In genomic region chr1:202009326-202010031, GRCh38 we compare ENCODE assay signal across 8 cellular contexts. TPM values are rescaled to one million over a fixed set of nuclear protein-coding genes. Genes with fewer than 3 reads are reported as not detected.
A peak's percentile ranks its signal among the peaks of the same experiment; 100 is the strongest.
DNase-seq lines count a peak whose midpoint lies in the region; ATAC-seq and TF ChIP-seq lines count a peak whose summit lies in the region.

No MANE protein-coding gene starts in this region.

- no peaks in the 10 kb centered on the region for H3K9me3 ChIP-seq in thymus (ENCODE audit: control insufficient read depth)

- peak overlapping the region; percentile 39 for H3K27ac ChIP-seq in thymus (ENCODE audit: low read depth)

- peak; percentile 49 for ATAC-seq in GM19023 (IDR thresholded peaks at IDR 0.05; ENCODE audit: unreplicated experiment)

- no peak overlapping the region for H3K4me3 ChIP-seq in thymus (ENCODE audit: low read length)

- peaks cover 17% of the 10 kb centered on the region for H3K36me3 ChIP-seq in thymus (ENCODE audit: control insufficient read depth, insufficient read depth)

- H3K27me3 ChIP-seq in thymus (ENCODE audit: control insufficient read depth, insufficient read depth): no peaks in the 10 kb centered on the region

- DNase-seq in ACHN: peak; percentile 92
- DNase-seq in RPMI7951 (ENCODE audit: low read depth): peak; percentile 61
- peak; percentile 82 for DNase-seq in activated effector memory CD4-positive, alpha-beta T cell treated with anti-CD3 and anti-CD28 coated beads, Interleukin-2, amount 50 U/mL, for 16 hours
- DNase-seq in foreskin melanocyte: peak; percentile 50
- DNase-seq in occipital lobe (lab: John Stamatoyannopoulos, UW): peak; percentile 50

- WGBS in thymus: 37% methylated on average over 11 of the region's 11 CpGs

- no peaks in the 10 kb centered on the region for H3K4me1 ChIP-seq in thymus (ENCODE audit: control insufficient read depth, insufficient read depth, low read length)

- peak; percentile 96 for TF ChIP-seq CTCF in LNCAP (IDR thresholded peaks at IDR 0.05)

- in situ Hi-C loops in ACHN (cut with HindIII; ENCODE audit: low pct_ligation_motif_present, low pct_unique_long_range_greater_than_20kb, low sequenced_read_pairs): no loop called here

RNA-seq across cellular contexts. Expression of gene ELF3, which starts 0.9 kb away (rescaled TPM):
- not detected in 2 replicates for total RNA-seq in RPMI7951 (2014; rRNA removed; shearing (Covaris generic))
- 0.31 TPM for total RNA-seq in occipital lobe
- 13.6 TPM for polyA plus RNA-seq in thymus

RNA-seq across cellular contexts. Expression of gene RNPEP, which starts 27.0 kb away (rescaled TPM):
- 46.6 and 55.4 TPM in 2 replicates for total RNA-seq in RPMI7951 (2014; rRNA removed; shearing (Covaris generic))
- 18.9 TPM for total RNA-seq in occipital lobe
- 39.7 TPM for polyA plus RNA-seq in thymus

RNA-seq across cellular contexts. Expression of gene TIMM17A, which starts 54.2 kb away (rescaled TPM):
- total RNA-seq in RPMI7951 (2014; rRNA removed; shearing (Covaris generic)): 64.5 and 74.3 TPM in 2 replicates
- 54.0 TPM for total RNA-seq in occipital lobe
- 48.9 TPM for polyA plus RNA-seq in thymus
